Comparison of ENCODE assay signal across 1 cellular context in genomic region chr6:145112711-145113148, GRCh38.
TF ChIP-seq lines count a peak whose summit lies in the region.

No MANE protein-coding gene starts in this region.

TF ChIP-seq in HepG2, 621 proteins besides CTCF, POLR2A, EP300 and RAD21 (continued from another document):
- TF ChIP-seq GMEB1 (CRISPR knock-in tag; IDR thresholded peaks at IDR 0.05; ENCODE audit: borderline replicate concordance) (no peak), GLI4 (CRISPR knock-in tag; IDR thresholded peaks at IDR 0.05; ENCODE audit: borderline replicate concordance) (no peak), FOXO1 (CRISPR knock-in tag; IDR thresholded peaks at IDR 0.05) (no peak), HMGXB3 (CRISPR knock-in tag; IDR thresholded peaks at IDR 0.05; ENCODE audit: borderline replicate concordance) (no peak), ZNF160 (CRISPR knock-in tag; IDR thresholded peaks at IDR 0.05) (no peak), NR3C1 (CRISPR knock-in tag; IDR thresholded peaks at IDR 0.05) (no peak)
